29 cellular contexts compared by ENCODE assay signal in genomic region chr4:23323436-23323835, GRCh38.
"Had no signal": no experiment of that assay in that cellular context is flagged by ENCODE, and none has a peak within 500 bp of the region (broad histone marks: within the 10 kb centered on the region; RNA-seq: fewer than 3 reads in every experiment).

No MANE protein-coding gene starts in this region.

- H2AFZ ChIP-seq: parathyroid adenoma had no signal

- DNase-seq: hypothalamus; immature natural killer cell; kidney; left colon; left lung; lower lobe of right lung; mammary epithelial cell; mesenchymal stem cell; naive B cell; natural killer cell; nephron progenitor cell; occipital lobe; retina; right cardiac atrium; stimulated activated CD4-positive, alpha-beta T cell treated with anti-CD3 and anti-CD28 coated beads, Interleukin-1b, Interleukin-23, amount 100 ng/mL, for 48 hours; stimulated activated CD4-positive, alpha-beta T cell treated with anti-CD3 and anti-CD28 coated beads, Interleukin-2, amount 100 ng/mL, for 48 hours; stimulated activated CD4-positive, alpha-beta T cell treated with anti-CD3 and anti-CD28 coated beads, Interleukin-4, amount 100 ng/mL, for 4 hours; stimulated activated CD8-positive, alpha-beta memory T cell treated with anti-CD3 and anti-CD28 coated beads, Interleukin-4, amount 100 ng/mL, for 48 hours; stimulated activated naive CD4-positive, alpha-beta T cell treated with Interleukin-2 at 50 U/mL for 16 hours; stimulated activated naive CD8-positive, alpha-beta T cell treated with anti-CD3 and anti-CD28 coated beads, Interleukin-15, amount 100 ng/mL, for 72 hours; substantia nigra; uterus had no signal

- H3K9me3 ChIP-seq: left lung, lower lobe of right lung, neutrophil, tibial nerve, uterus had no signal

- H3K4me3 ChIP-seq: left lung, lower lobe of right lung, neural progenitor cell, smooth muscle cell, tibial nerve, uterus had no signal

- ATAC-seq: left colon; left lung; lower lobe of right lung; natural killer cell; right cardiac atrium; sciatic nerve; stimulated activated memory B cell treated with anti-CD40 and anti-IgM and Interleukin-4, amounts not matched to agents 10 μg/mL and 1 μg/mL and 100 μg/mL, for 72 hours had no signal

- H3K4me1 ChIP-seq: left lung, lower lobe of right lung, neural progenitor cell, parathyroid adenoma, tibial nerve, uterus had no signal

- H3K79me2 ChIP-seq: parathyroid adenoma had no signal

- H3K36me3 ChIP-seq: left lung, lower lobe of right lung, neural progenitor cell, neutrophil, tibial nerve, uterus had no signal

- H3K27ac ChIP-seq: left lung, lower lobe of right lung, neural progenitor cell, neutrophil, parathyroid adenoma, tibial nerve, uterus had no signal

- H3K4me2 ChIP-seq: neural progenitor cell had no signal
